Comparison of ENCODE assay signal across 1 cellular context in the genomic region with DNA sequence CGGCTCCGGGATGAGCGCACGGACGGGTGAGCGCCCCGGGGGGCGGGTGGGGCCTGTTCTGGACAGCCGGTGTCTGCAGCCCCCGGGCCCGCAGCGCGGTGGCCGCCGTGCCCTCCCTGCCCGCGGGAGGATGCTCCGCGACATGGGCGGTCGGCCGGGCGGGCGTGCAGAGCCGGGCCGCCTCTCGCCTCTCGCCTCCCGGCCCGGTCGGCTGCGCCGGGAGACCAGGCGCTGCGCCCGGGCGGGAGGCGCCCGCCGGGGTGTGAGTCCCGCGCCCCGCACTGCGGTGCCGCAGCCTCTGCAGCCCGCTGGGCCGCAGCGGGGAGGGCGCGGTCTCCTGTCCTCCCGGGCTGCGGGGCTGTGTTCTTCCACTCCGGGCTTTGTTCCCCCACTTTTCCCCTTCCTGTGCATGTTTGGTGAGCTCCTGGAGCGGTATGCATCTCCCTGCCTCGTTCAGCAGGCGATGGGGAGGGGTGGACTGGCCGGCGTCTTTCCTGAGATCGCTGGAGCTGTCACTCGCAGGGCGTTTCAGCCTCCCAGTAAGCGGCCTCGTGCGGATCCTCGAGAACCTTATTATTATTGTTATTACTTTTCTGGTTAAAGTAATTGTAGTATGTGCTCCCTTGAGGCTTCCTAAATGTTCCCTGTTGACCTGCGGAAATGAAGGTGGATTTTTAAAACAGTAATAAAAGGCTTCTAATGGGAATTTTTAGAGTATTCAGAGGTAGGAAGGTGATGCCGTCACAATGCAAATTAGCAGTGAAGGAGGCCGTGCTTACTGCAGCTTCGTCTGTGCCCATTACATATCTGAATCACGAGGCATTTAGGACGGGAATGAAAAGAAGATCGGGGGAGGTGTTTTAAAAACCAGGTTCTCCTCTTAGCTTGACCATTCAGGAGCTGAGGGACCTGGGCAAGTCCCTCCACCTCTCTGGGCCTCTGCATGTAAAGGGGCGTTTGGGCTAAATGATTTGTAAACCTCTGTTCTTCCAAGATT.
A peak's percentile ranks its signal among the peaks of the same experiment; 100 is the strongest.
TF ChIP-seq lines count a peak whose summit lies in the region.

No MANE protein-coding gene starts in this region.

TF ChIP-seq in K562, 482 proteins besides CTCF, POLR2A, EP300 and RAD21 (continued from another document and continues in another):
- TF ChIP-seq, protein P1, sequence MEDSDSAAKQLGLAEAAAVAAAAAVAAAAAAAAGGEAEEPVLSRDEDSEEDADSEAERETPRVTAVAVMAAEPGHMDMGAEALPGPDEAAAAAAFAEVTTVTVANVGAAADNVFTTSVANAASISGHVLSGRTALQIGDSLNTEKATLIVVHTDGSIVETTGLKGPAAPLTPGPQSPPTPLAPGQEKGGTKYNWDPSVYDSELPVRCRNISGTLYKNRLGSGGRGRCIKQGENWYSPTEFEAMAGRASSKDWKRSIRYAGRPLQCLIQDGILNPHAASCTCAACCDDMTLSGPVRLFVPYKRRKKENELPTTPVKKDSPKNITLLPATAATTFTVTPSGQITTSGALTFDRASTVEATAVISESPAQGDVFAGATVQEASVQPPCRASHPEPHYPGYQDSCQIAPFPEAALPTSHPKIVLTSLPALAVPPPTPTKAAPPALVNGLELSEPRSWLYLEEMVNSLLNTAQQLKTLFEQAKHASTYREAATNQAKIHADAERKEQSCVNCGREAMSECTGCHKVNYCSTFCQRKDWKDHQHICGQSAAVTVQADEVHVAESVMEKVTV (CRISPR knock-in tag; IDR thresholded peaks at IDR 0.05): no peak
- no peak for TF ChIP-seq ZNF717 (CRISPR knock-in tag; IDR thresholded peaks at IDR 0.05)
- no peak for TF ChIP-seq IFI16 (CRISPR knock-in tag; IDR thresholded peaks at IDR 0.05)
- TF ChIP-seq, protein P2, sequence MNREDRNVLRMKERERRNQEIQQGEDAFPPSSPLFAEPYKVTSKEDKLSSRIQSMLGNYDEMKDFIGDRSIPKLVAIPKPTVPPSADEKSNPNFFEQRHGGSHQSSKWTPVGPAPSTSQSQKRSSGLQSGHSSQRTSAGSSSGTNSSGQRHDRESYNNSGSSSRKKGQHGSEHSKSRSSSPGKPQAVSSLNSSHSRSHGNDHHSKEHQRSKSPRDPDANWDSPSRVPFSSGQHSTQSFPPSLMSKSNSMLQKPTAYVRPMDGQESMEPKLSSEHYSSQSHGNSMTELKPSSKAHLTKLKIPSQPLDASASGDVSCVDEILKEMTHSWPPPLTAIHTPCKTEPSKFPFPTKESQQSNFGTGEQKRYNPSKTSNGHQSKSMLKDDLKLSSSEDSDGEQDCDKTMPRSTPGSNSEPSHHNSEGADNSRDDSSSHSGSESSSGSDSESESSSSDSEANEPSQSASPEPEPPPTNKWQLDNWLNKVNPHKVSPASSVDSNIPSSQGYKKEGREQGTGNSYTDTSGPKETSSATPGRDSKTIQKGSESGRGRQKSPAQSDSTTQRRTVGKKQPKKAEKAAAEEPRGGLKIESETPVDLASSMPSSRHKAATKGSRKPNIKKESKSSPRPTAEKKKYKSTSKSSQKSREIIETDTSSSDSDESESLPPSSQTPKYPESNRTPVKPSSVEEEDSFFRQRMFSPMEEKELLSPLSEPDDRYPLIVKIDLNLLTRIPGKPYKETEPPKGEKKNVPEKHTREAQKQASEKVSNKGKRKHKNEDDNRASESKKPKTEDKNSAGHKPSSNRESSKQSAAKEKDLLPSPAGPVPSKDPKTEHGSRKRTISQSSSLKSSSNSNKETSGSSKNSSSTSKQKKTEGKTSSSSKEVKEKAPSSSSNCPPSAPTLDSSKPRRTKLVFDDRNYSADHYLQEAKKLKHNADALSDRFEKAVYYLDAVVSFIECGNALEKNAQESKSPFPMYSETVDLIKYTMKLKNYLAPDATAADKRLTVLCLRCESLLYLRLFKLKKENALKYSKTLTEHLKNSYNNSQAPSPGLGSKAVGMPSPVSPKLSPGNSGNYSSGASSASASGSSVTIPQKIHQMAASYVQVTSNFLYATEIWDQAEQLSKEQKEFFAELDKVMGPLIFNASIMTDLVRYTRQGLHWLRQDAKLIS (CRISPR knock-in tag; IDR thresholded peaks at IDR 0.05): no peak
- 0 out of 2 replicates have a peak, but pooled peaks have one; percentile 39 for TF ChIP-seq ZNF197 (CRISPR knock-in tag; IDR thresholded peaks at IDR 0.05; ENCODE audit: low read depth)
- TF ChIP-seq SNRNP70 (optimal IDR thresholded peaks at IDR 0.05; ENCODE audit: low read depth, low read length): no peak
- TF ChIP-seq, protein P3, sequence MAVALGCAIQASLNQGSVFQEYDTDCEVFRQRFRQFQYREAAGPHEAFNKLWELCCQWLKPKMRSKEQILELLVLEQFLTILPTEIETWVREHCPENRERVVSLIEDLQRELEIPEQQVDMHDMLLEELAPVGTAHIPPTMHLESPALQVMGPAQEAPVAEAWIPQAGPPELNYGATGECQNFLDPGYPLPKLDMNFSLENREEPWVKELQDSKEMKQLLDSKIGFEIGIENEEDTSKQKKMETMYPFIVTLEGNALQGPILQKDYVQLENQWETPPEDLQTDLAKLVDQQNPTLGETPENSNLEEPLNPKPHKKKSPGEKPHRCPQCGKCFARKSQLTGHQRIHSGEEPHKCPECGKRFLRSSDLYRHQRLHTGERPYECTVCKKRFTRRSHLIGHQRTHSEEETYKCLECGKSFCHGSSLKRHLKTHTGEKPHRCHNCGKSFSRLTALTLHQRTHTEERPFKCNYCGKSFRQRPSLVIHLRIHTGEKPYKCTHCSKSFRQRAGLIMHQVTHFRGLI (CRISPR knock-in tag; IDR thresholded peaks at IDR 0.05): no peak
- TF ChIP-seq, protein P4, sequence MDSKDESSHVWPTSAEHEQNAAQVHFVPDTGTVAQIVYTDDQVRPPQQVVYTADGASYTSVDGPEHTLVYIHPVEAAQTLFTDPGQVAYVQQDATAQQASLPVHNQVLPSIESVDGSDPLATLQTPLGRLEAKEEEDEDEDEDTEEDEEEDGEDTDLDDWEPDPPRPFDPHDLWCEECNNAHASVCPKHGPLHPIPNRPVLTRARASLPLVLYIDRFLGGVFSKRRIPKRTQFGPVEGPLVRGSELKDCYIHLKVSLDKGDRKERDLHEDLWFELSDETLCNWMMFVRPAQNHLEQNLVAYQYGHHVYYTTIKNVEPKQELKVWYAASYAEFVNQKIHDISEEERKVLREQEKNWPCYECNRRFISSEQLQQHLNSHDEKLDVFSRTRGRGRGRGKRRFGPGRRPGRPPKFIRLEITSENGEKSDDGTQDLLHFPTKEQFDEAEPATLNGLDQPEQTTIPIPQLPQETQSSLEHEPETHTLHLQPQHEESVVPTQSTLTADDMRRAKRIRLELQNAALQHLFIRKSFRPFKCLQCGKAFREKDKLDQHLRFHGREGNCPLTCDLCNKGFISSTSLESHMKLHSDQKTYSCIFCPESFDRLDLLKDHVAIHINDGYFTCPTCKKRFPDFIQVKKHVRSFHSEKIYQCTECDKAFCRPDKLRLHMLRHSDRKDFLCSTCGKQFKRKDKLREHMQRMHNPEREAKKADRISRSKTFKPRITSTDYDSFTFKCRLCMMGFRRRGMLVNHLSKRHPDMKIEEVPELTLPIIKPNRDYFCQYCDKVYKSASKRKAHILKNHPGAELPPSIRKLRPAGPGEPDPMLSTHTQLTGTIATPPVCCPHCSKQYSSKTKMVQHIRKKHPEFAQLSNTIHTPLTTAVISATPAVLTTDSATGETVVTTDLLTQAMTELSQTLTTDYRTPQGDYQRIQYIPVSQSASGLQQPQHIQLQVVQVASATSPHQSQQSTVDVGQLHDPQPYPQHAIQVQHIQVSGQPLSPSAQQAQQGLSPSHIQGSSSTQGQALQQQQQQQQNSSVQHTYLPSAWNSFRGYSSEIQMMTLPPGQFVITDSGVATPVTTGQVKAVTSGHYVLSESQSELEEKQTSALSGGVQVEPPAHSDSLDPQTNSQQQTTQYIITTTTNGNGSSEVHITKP (IDR thresholded peaks at IDR 0.05; ENCODE audit: partially characterized antibody): no peak
- no peak for TF ChIP-seq RBM15 (IDR thresholded peaks at IDR 0.05; ENCODE audit: insufficient read depth, low read length)
- no peak for TF ChIP-seq STAG1 (CRISPR knock-in tag; IDR thresholded peaks at IDR 0.05; ENCODE audit: borderline replicate concordance)
- TF ChIP-seq TCF7L2 (IDR thresholded peaks at IDR 0.05; ENCODE audit: low read depth, low read length): no peak
- no peak for TF ChIP-seq NBN (IDR thresholded peaks at IDR 0.05; ENCODE audit: low read depth)
- TF ChIP-seq SNIP1 (IDR thresholded peaks at IDR 0.05; ENCODE audit: low read depth): no peak
- TF ChIP-seq ZNF551 (CRISPR knock-in tag; IDR thresholded peaks at IDR 0.05): no peak
- no peak for TF ChIP-seq ZNF695 (CRISPR knock-in tag; IDR thresholded peaks at IDR 0.05)
- TF ChIP-seq, protein P5, sequence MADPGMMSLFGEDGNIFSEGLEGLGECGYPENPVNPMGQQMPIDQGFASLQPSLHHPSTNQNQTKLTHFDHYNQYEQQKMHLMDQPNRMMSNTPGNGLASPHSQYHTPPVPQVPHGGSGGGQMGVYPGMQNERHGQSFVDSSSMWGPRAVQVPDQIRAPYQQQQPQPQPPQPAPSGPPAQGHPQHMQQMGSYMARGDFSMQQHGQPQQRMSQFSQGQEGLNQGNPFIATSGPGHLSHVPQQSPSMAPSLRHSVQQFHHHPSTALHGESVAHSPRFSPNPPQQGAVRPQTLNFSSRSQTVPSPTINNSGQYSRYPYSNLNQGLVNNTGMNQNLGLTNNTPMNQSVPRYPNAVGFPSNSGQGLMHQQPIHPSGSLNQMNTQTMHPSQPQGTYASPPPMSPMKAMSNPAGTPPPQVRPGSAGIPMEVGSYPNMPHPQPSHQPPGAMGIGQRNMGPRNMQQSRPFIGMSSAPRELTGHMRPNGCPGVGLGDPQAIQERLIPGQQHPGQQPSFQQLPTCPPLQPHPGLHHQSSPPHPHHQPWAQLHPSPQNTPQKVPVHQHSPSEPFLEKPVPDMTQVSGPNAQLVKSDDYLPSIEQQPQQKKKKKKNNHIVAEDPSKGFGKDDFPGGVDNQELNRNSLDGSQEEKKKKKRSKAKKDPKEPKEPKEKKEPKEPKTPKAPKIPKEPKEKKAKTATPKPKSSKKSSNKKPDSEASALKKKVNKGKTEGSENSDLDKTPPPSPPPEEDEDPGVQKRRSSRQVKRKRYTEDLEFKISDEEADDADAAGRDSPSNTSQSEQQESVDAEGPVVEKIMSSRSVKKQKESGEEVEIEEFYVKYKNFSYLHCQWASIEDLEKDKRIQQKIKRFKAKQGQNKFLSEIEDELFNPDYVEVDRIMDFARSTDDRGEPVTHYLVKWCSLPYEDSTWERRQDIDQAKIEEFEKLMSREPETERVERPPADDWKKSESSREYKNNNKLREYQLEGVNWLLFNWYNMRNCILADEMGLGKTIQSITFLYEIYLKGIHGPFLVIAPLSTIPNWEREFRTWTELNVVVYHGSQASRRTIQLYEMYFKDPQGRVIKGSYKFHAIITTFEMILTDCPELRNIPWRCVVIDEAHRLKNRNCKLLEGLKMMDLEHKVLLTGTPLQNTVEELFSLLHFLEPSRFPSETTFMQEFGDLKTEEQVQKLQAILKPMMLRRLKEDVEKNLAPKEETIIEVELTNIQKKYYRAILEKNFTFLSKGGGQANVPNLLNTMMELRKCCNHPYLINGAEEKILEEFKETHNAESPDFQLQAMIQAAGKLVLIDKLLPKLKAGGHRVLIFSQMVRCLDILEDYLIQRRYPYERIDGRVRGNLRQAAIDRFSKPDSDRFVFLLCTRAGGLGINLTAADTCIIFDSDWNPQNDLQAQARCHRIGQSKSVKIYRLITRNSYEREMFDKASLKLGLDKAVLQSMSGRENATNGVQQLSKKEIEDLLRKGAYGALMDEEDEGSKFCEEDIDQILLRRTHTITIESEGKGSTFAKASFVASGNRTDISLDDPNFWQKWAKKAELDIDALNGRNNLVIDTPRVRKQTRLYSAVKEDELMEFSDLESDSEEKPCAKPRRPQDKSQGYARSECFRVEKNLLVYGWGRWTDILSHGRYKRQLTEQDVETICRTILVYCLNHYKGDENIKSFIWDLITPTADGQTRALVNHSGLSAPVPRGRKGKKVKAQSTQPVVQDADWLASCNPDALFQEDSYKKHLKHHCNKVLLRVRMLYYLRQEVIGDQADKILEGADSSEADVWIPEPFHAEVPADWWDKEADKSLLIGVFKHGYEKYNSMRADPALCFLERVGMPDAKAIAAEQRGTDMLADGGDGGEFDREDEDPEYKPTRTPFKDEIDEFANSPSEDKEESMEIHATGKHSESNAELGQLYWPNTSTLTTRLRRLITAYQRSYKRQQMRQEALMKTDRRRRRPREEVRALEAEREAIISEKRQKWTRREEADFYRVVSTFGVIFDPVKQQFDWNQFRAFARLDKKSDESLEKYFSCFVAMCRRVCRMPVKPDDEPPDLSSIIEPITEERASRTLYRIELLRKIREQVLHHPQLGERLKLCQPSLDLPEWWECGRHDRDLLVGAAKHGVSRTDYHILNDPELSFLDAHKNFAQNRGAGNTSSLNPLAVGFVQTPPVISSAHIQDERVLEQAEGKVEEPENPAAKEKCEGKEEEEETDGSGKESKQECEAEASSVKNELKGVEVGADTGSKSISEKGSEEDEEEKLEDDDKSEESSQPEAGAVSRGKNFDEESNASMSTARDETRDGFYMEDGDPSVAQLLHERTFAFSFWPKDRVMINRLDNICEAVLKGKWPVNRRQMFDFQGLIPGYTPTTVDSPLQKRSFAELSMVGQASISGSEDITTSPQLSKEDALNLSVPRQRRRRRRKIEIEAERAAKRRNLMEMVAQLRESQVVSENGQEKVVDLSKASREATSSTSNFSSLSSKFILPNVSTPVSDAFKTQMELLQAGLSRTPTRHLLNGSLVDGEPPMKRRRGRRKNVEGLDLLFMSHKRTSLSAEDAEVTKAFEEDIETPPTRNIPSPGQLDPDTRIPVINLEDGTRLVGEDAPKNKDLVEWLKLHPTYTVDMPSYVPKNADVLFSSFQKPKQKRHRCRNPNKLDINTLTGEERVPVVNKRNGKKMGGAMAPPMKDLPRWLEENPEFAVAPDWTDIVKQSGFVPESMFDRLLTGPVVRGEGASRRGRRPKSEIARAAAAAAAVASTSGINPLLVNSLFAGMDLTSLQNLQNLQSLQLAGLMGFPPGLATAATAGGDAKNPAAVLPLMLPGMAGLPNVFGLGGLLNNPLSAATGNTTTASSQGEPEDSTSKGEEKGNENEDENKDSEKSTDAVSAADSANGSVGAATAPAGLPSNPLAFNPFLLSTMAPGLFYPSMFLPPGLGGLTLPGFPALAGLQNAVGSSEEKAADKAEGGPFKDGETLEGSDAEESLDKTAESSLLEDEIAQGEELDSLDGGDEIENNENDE (IDR thresholded peaks at IDR 0.05; ENCODE audit: low read depth, low read length): no peak
- no peak for TF ChIP-seq TCFL5 (CRISPR knock-in tag; conservative IDR thresholded peaks at IDR 0.05)
- TF ChIP-seq, protein P6, sequence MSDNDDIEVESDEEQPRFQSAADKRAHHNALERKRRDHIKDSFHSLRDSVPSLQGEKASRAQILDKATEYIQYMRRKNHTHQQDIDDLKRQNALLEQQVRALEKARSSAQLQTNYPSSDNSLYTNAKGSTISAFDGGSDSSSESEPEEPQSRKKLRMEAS (CRISPR knock-in tag; IDR thresholded peaks at IDR 0.05): no peak
- no peak for TF ChIP-seq ZNF23 (CRISPR knock-in tag; IDR thresholded peaks at IDR 0.05)
